Comparison of ENCODE assay signal across 8 cellular contexts in the genomic region with DNA sequence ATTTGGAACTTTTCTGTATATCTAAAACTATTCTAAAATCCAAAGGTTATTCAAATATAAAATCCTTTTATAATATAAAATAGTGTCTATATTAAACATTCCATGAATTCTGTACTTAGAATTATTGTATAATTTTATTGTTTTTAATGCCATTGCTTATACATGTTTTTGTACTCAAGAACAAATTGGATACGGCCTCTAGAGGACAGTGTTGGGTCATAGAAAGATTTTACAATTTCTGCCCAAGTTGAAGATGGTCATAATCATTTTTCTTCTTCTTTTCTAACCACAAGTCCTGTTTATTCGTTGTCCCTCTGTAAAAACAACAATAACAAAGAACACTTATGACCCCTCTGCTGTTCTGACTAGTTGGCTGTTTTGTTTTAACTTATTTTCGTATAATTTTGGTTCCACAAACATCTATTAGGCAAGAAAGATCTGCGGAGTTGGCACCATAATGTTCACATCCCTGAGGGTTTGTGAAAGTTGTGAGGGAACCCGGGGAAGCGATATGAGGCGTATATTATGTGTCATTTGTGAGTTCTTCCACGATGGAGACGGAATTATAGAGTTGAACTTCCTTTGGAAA.
DNase-seq lines count a peak whose midpoint lies in the region; ATAC-seq, FAIRE-seq and TF ChIP-seq lines count a peak whose summit lies in the region.

No MANE protein-coding gene starts in this region.

- DNase-seq in DMS114 treated with DMSO at 0.1 percent for 48 hours (lab: John Stamatoyannopoulos, UW; ENCODE audit: unreplicated experiment), result peak; percentile 47
- peak; percentile 80 for DNase-seq in adipocyte (ENCODE audit: low read depth)
- DNase-seq in HepG2 (ENCODE audit: low spot score), result peak; percentile 29
- DNase-seq in activated naive CD4-positive, alpha-beta T cell treated with anti-CD3 and anti-CD28 coated beads, Interleukin-2, amount 50 U/mL, for 16 hours, result no peak
- no peak for DNase-seq in activated naive CD8-positive, alpha-beta T cell treated with anti-CD3 and anti-CD28 coated beads for 36 hours

- H3K9ac ChIP-seq in KMS-11 (no peak overlapping the region), adipocyte (ENCODE audit: low read length) (no peak overlapping the region), HepG2 (ENCODE audit: insufficient read depth, low read depth, low read length) (no peak overlapping the region)

- no peak overlapping the region for H2AFZ ChIP-seq in KMS-11 (ENCODE audit: low read depth)
- H2AFZ ChIP-seq in HepG2 (ENCODE audit: low read length), result no peak overlapping the region

- BruUV-seq in HepG2 (replicated peaks; lab: Mats Ljungman, UMichigan), result no TSS peak

- no peak for TF ChIP-seq EP300 in HepG2 (IDR thresholded peaks at IDR 0.05; ENCODE audit: low read depth in 2 of 2, low read length in 2 of 2)
- TF ChIP-seq EP300 in HepG2 (CRISPR knock-in tag; IDR thresholded peaks at IDR 0.05; ENCODE audit: borderline replicate concordance), result no peak

- peak; percentile 66 for FAIRE-seq in HepG2 (lab: Jason Lieb, UNC)

- no peak overlapping the region for H3K27ac Mint-ChIP-seq in activated naive CD8-positive, alpha-beta T cell treated with anti-CD3 and anti-CD28 coated beads for 36 hours

- no peaks in the 10 kb centered on the region for H3K36me3 ChIP-seq in KMS-11 (ENCODE audit: insufficient read depth)
- no peaks in the 10 kb centered on the region for H3K36me3 ChIP-seq in adipocyte (ENCODE audit: control insufficient read depth, insufficient read depth, low read length, severe bottlenecking)
- no peaks in the 10 kb centered on the region for H3K36me3 ChIP-seq in HepG2 (replicated peaks in 1 of 2; ENCODE audit: control insufficient read depth in 1 of 2, insufficient read depth in 2 of 2, low read length in 2 of 2)

- TF ChIP-seq RAD21 in HepG2 (CRISPR knock-in tag; IDR thresholded peaks at IDR 0.05), result peak; percentile 63

- no peaks in the 10 kb centered on the region for H3K9me3 ChIP-seq in adipocyte (ENCODE audit: control insufficient read depth, low read length)
- no peaks in the 10 kb centered on the region for H3K9me3 ChIP-seq in HepG2 (ENCODE audit: low read length)

- H3K27me3 Mint-ChIP-seq in activated naive CD8-positive, alpha-beta T cell treated with anti-CD3 and anti-CD28 coated beads for 36 hours, result no peaks in the 10 kb centered on the region

- no peak overlapping the region for H3K4me2 ChIP-seq in KMS-11
- H3K4me2 ChIP-seq in HepG2 (ENCODE audit: low read depth, low read length), result no peak overlapping the region

- H3K4me1 ChIP-seq in KMS-11 (ENCODE audit: low read depth, poor library complexity, severe bottlenecking) (no peaks in the 10 kb centered on the region), adipocyte (ENCODE audit: control insufficient read depth, insufficient read depth, low read length) (peaks cover 4% of the 10 kb centered on the region), HepG2 (ENCODE audit: insufficient read depth, low read length) (no peaks in the 10 kb centered on the region)

- H3K79me2 ChIP-seq in KMS-11 (ENCODE audit: insufficient read depth, low read depth), result no peaks in the 10 kb centered on the region
- H3K79me2 ChIP-seq in HepG2 (ENCODE audit: insufficient read depth, low read length), result no peaks in the 10 kb centered on the region

- TF ChIP-seq CTCF in KMS-11 (conservative IDR thresholded peaks at IDR 0.05; ENCODE audit: low read depth, low read length), result peak; percentile 56
- TF ChIP-seq CTCF in HepG2 (CRISPR knock-in tag; IDR thresholded peaks at IDR 0.05), result peak; percentile 72

- H3K36me3 Mint-ChIP-seq in activated naive CD8-positive, alpha-beta T cell treated with anti-CD3 and anti-CD28 coated beads for 36 hours, result no peaks in the 10 kb centered on the region

- H3K4me3 Mint-ChIP-seq in activated naive CD8-positive, alpha-beta T cell treated with anti-CD3 and anti-CD28 coated beads for 36 hours, result no peak overlapping the region

- CTCF ChIA-PET in HepG2 (lab: Yijun Ruan, JAX; ENCODE audit: low intra/inter-chr PET ratio, low total read pairs), result interaction anchor here (0.8 kb wide), 1 partner anchor 199 kb away, joined by 5 read pairs; no protein-coding TSS in a partner anchor

- H3K27me3 ChIP-seq in KMS-11 (ENCODE audit: insufficient read depth, low read depth) (no peaks in the 10 kb centered on the region), adipocyte (replicated peaks; ENCODE audit: control insufficient read depth, insufficient read depth, low read length) (no peaks in the 10 kb centered on the region), HepG2 (ENCODE audit: control insufficient read depth in 1 of 2, insufficient read depth in 2 of 2, low read length in 2 of 2) (no peaks in the 10 kb centered on the region)

- H4K20me1 ChIP-seq in KMS-11 (ENCODE audit: insufficient read depth) (no peaks in the 10 kb centered on the region), HepG2 (ENCODE audit: insufficient read depth, low read length) (no peaks in the 10 kb centered on the region)

- POLR2A ChIA-PET in HepG2 (lab: Yijun Ruan, JAX), result no interaction called here

- no peaks in the 10 kb centered on the region for H3K9me3 Mint-ChIP-seq in activated naive CD8-positive, alpha-beta T cell treated with anti-CD3 and anti-CD28 coated beads for 36 hours

- intact Hi-C loops in HepG2 (cut with micrococcal nuclease; ENCODE audit: unreplicated experiment), result loop anchor here (1.0 to 5.0 kb wide), 4 partner anchors 18 to 923 kb away; no protein-coding TSS in a partner anchor

- TF ChIP-seq POLR2A in HepG2 (IDR thresholded peaks at IDR 0.05; ENCODE audit: insufficient read depth in 1 of 2, low read depth in 2 of 2, low read length in 2 of 2), result no peak

- no peak for ATAC-seq in HepG2
- no peak for ATAC-seq in GM18519 (IDR thresholded peaks at IDR 0.05; ENCODE audit: low FRiP score, unreplicated experiment)
- no peak for ATAC-seq in GM18909 (IDR thresholded peaks at IDR 0.05; ENCODE audit: poor library complexity, unreplicated experiment)

- in situ Hi-C loops in HepG2 (cut with HindIII; ENCODE audit: extremely low pct_ligation_motif_present, low pct_unique_long_range_greater_than_20kb), result loop anchor here (10.0 kb wide), 2 partner anchors 196 to 926 kb away; no protein-coding TSS in a partner anchor

- H3K4me1 Mint-ChIP-seq in activated naive CD8-positive, alpha-beta T cell treated with anti-CD3 and anti-CD28 coated beads for 36 hours, result no peaks in the 10 kb centered on the region

- H3K27ac ChIP-seq in KMS-11 (no peak overlapping the region), HepG2 (ENCODE audit: extremely low read length, insufficient read depth, low read length) (no peak overlapping the region)

- no peak overlapping the region for H3K4me3 ChIP-seq in KMS-11 (IDR thresholded peaks at IDR 0.05; ENCODE audit: insufficient read depth, low read depth, low read length)
- no peak overlapping the region for H3K4me3 ChIP-seq in adipocyte (ENCODE audit: low read length)
- no peak overlapping the region for H3K4me3 ChIP-seq in HepG2 (replicated peaks in 1 of 3; ENCODE audit: insufficient read depth in 1 of 3, low read depth in 2 of 3, low read length in 3 of 3)

- WGBS in HepG2 (ENCODE audit: low lambda C conversion rate), result 46% methylated on average over 9 of the region's 9 CpGs

TF ChIP-seq in HepG2, 621 proteins besides CTCF, POLR2A, EP300 and RAD21 (continues in another document):
- no peak for TF ChIP-seq KDM4B (CRISPR knock-in tag; IDR thresholded peaks at IDR 0.05)
- TF ChIP-seq, protein P1, sequence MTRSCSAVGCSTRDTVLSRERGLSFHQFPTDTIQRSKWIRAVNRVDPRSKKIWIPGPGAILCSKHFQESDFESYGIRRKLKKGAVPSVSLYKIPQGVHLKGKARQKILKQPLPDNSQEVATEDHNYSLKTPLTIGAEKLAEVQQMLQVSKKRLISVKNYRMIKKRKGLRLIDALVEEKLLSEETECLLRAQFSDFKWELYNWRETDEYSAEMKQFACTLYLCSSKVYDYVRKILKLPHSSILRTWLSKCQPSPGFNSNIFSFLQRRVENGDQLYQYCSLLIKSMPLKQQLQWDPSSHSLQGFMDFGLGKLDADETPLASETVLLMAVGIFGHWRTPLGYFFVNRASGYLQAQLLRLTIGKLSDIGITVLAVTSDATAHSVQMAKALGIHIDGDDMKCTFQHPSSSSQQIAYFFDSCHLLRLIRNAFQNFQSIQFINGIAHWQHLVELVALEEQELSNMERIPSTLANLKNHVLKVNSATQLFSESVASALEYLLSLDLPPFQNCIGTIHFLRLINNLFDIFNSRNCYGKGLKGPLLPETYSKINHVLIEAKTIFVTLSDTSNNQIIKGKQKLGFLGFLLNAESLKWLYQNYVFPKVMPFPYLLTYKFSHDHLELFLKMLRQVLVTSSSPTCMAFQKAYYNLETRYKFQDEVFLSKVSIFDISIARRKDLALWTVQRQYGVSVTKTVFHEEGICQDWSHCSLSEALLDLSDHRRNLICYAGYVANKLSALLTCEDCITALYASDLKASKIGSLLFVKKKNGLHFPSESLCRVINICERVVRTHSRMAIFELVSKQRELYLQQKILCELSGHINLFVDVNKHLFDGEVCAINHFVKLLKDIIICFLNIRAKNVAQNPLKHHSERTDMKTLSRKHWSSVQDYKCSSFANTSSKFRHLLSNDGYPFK (CRISPR knock-in tag; IDR thresholded peaks at IDR 0.05; ENCODE audit: borderline replicate concordance), result no peak
- TF ChIP-seq MIXL1 (CRISPR knock-in tag; IDR thresholded peaks at IDR 0.05), result 0 out of 2 replicates have a peak, but pooled peaks have one; percentile 23
- no peak for TF ChIP-seq RFX1 (IDR thresholded peaks at IDR 0.05)
- TF ChIP-seq ATF1 (CRISPR knock-in tag; IDR thresholded peaks at IDR 0.05), result no peak
- TF ChIP-seq FOSL2 (CRISPR knock-in tag; IDR thresholded peaks at IDR 0.05), result no peak
- TF ChIP-seq RXRB (CRISPR knock-in tag; IDR thresholded peaks at IDR 0.05; ENCODE audit: borderline replicate concordance), result peak; percentile 12; the same call in 1 of the 2 replicates
- no peak for TF ChIP-seq CAMTA2 (CRISPR knock-in tag; IDR thresholded peaks at IDR 0.05; ENCODE audit: borderline replicate concordance)
- no peak for TF ChIP-seq SAFB2 (CRISPR knock-in tag; IDR thresholded peaks at IDR 0.05; ENCODE audit: borderline replicate concordance, low read depth)
- TF ChIP-seq MBD4 (IDR thresholded peaks at IDR 0.05; ENCODE audit: borderline replicate concordance, low read length), result no peak
- TF ChIP-seq ZSCAN30 (CRISPR knock-in tag; IDR thresholded peaks at IDR 0.05), result no peak

Comparison
In these comparisons a context has a peak if more than half of its experiments do, and no peak if none do; other contexts are left out.
1. DNase-seq: peak in DMS114 treated with DMSO at 0.1 percent for 48 hours (single experiment), adipocyte (single experiment) and HepG2 (single experiment); none in activated naive CD4-positive, alpha-beta T cell treated with anti-CD3 and anti-CD28 coated beads, Interleukin-2, amount 50 U/mL, for 16 hours (single experiment) and activated naive CD8-positive, alpha-beta T cell treated with anti-CD3 and anti-CD28 coated beads for 36 hours (single experiment).